In the genomic region with DNA sequence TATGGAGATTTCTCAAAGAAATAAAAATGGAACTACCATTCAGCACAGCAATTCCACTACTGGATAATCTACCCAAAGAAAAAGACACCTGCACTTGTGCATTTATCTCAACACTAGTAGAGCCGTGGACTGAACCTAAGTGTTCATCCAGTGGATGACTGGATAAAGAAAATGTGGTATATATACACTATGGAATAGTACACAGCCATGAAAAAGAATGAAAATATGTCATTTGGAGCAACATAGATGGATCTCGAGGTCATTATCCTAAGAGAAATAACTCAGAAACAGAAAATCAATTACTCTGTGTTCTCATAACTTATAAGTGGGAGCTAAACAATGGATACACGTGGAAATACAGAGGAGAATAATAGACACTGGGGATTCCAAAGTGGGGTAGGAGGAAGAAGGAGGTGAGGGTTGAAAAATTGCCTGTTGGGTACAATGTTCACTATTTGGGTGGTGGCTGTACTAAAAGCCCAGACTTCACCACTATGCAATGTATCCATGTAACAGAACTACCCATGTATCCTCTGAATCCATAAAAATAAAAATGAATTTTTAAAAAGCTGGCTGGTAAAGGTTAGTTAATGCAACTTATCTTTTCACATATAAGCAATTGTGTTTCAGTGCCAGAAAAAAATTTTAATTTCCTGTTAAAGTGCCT, we compare ENCODE assay signal across 1 cellular context.
A peak's percentile ranks its signal among the peaks of the same experiment; 100 is the strongest.
TF ChIP-seq lines count a peak whose summit lies in the region.

No MANE protein-coding gene starts in this region.

TF ChIP-seq in HepG2, 621 proteins besides CTCF, POLR2A, EP300 and RAD21 (continued from another document):
- TF ChIP-seq TGIF2 (CRISPR knock-in tag; IDR thresholded peaks at IDR 0.05) (no peak), PTBP1 (IDR thresholded peaks at IDR 0.05; ENCODE audit: low read depth, low read length, poor library complexity, severe bottlenecking) (no peak), KDM1A (CRISPR knock-in tag; IDR thresholded peaks at IDR 0.05) (0 out of 2 replicates have a peak, but pooled peaks have one; percentile 39), ZNF24 (IDR thresholded peaks at IDR 0.05) (0 out of 2 replicates have a peak, but pooled peaks have one; percentile 61), RCOR2 (CRISPR knock-in tag; IDR thresholded peaks at IDR 0.05) (peak; percentile 69; the same call in 1 of the 2 replicates)
